1 cellular context compared by ENCODE assay signal in genomic region chr11:63840356-63841060, GRCh38.
TF ChIP-seq lines count a peak whose summit lies in the region.

No MANE protein-coding gene starts in this region.

TF ChIP-seq in H1, 55 proteins besides CTCF, POLR2A, EP300 and RAD21:
- no peak for TF ChIP-seq E2F6 (IDR thresholded peaks at IDR 0.05)
- no peak for TF ChIP-seq BCL11A (IDR thresholded peaks at IDR 0.05; ENCODE audit: low read depth in 2 of 2, low read length in 2 of 2)
- TF ChIP-seq CHD1 (IDR thresholded peaks at IDR 0.05; ENCODE audit: low read depth, low read length) = no peak
- no peak for TF ChIP-seq ATF2 (IDR thresholded peaks at IDR 0.05; ENCODE audit: low read length)
- TF ChIP-seq PHF8 (conservative IDR thresholded peaks at IDR 0.05; ENCODE audit: low read depth, low read length) = no peak
- no peak for TF ChIP-seq RBBP5 (IDR thresholded peaks at IDR 0.05; ENCODE audit: borderline replicate concordance, low read depth, low read length)
- TF ChIP-seq MAX (IDR thresholded peaks at IDR 0.05) = no peak
- no peak for TF ChIP-seq ASH2L (IDR thresholded peaks at IDR 0.05; ENCODE audit: low read length)
- no peak for TF ChIP-seq RFX5 (IDR thresholded peaks at IDR 0.05; ENCODE audit: borderline replicate concordance, low read depth, low read length)
- no peak for TF ChIP-seq SP4 (IDR thresholded peaks at IDR 0.05; ENCODE audit: low read length)
- TF ChIP-seq EGR1 (IDR thresholded peaks at IDR 0.05; ENCODE audit: borderline replicate concordance, low read depth, low read length) = no peak
- TF ChIP-seq TEAD4 (IDR thresholded peaks at IDR 0.05; ENCODE audit: low read depth, low read length) = no peak
- TF ChIP-seq TAF7 (optimal IDR thresholded peaks at IDR 0.05; ENCODE audit: borderline replicate concordance, low read depth, low read length) = no peak
- TF ChIP-seq MAFK (IDR thresholded peaks at IDR 0.05; ENCODE audit: low read depth, low read length) = no peak
- no peak for TF ChIP-seq SUZ12 (IDR thresholded peaks at IDR 0.05; ENCODE audit: low read length)
- TF ChIP-seq TCF12 (IDR thresholded peaks at IDR 0.05; ENCODE audit: low read depth, low read length) = no peak
- TF ChIP-seq EZH2 (IDR thresholded peaks at IDR 0.05; ENCODE audit: low read depth, low read length, severe bottlenecking) = no peak
- TF ChIP-seq CREB1 (IDR thresholded peaks at IDR 0.05) = no peak
